19 cellular contexts compared by ENCODE assay signal in genomic region chr2:188365058-188365641, GRCh38.
DNase-seq lines count a peak whose midpoint lies in the region; ATAC-seq, FAIRE-seq and TF ChIP-seq lines count a peak whose summit lies in the region.
"Had no signal": no experiment of that assay in that cellular context is flagged by ENCODE, and none has a peak within 500 bp of the region (broad histone marks: within the 10 kb centered on the region; RNA-seq: fewer than 3 reads in every experiment).

No MANE protein-coding gene starts in this region.

- peaks cover 32 to 55% of the 10 kb centered on the region in 2 experiments for H3K79me1 ChIP-seq in IMR-90 (ENCODE audit: low read depth in 1 of 2, low read length in 2 of 2)

- no peak overlapping the region for H2BK120ac ChIP-seq in IMR-90 (ENCODE audit: low read depth, low read length)

- H3K9me3 ChIP-seq in HepG2 (ENCODE audit: low read length) (no peaks in the 10 kb centered on the region), right lobe of liver (no peaks in the 10 kb centered on the region), IMR-90 (ENCODE audit: control insufficient read depth, insufficient read depth, low read length) (no peaks in the 10 kb centered on the region)
- H3K9me3 ChIP-seq: BLaER1 treated with 17β-estradiol and CSF1 and Interleukin-3, amounts not matched to agents 10 nM and 100 nM had no signal

- TF ChIP-seq EP300 in HepG2 (IDR thresholded peaks at IDR 0.05; ENCODE audit: low read depth in 2 of 2, low read length in 2 of 2) (no peak), HepG2 (CRISPR knock-in tag; IDR thresholded peaks at IDR 0.05; ENCODE audit: borderline replicate concordance) (no peak)

- ATAC-seq in HepG2 (no peak), right lobe of liver (no peak), IMR-90 (ENCODE audit: low read depth) (no peak), sciatic nerve (no peak)
- ATAC-seq: CD8-positive, alpha-beta T cell had no signal

- H3K9me1 ChIP-seq in IMR-90 (ENCODE audit: insufficient read depth, low read length), result 0 out of 2 replicates have a peak, but pooled peaks cover 3% of the 10 kb centered on the region

- no peak overlapping the region for H4K8ac ChIP-seq in IMR-90 (ENCODE audit: low read depth in 2 of 2, low read length in 2 of 2)

- TF ChIP-seq CTCF in HepG2 (CRISPR knock-in tag; IDR thresholded peaks at IDR 0.05) (no peak), right lobe of liver (IDR thresholded peaks at IDR 0.05) (no peak), IMR-90 (conservative IDR thresholded peaks at IDR 0.05; ENCODE audit: low read depth, low read length) (no peak), VCaP (conservative IDR thresholded peaks at IDR 0.05) (no peak), nephron progenitor cell (IDR thresholded peaks at IDR 0.05) (no peak)

- in situ Hi-C loops in HepG2 (cut with HindIII; ENCODE audit: extremely low pct_ligation_motif_present, low pct_unique_long_range_greater_than_20kb) (no loop called here), IMR-90 (cut with MboI; ENCODE audit: low sequenced_read_pairs) (no loop called here)

- CTCF ChIA-PET in HepG2 (lab: Yijun Ruan, JAX; ENCODE audit: low intra/inter-chr PET ratio, low total read pairs), result no interaction called here
- CTCF ChIA-PET in IMR-90 (lab: Yijun Ruan, JAX), result no interaction called here

- H2AFZ ChIP-seq in HepG2 (ENCODE audit: low read length) (no peak overlapping the region), IMR-90 (replicated peaks; ENCODE audit: low read length, poor library complexity) (no peak overlapping the region)

- H3K4me3 ChIP-seq in HepG2 (replicated peaks in 1 of 3; ENCODE audit: insufficient read depth in 1 of 3, low read depth in 2 of 3, low read length in 3 of 3) (no peak overlapping the region), right lobe of liver (no peak overlapping the region), IMR-90 (ENCODE audit: insufficient read depth, low read depth, low read length) (no peak overlapping the region)
- H3K4me3 ChIP-seq: BLaER1 treated with 17β-estradiol and CSF1 and Interleukin-3, amounts not matched to agents 10 nM and 100 nM had no signal

- H3K36me3 Mint-ChIP-seq in nephron progenitor cell (ENCODE audit: low read depth), result no peaks in the 10 kb centered on the region
- H3K36me3 Mint-ChIP-seq: CD8-positive, alpha-beta T cell had no signal

- H3K4me3 Mint-ChIP-seq in nephron progenitor cell, result no peak overlapping the region
- H3K4me3 Mint-ChIP-seq: B cell; CD8-positive, alpha-beta T cell had no signal

- no peak for FAIRE-seq in HepG2 (lab: Jason Lieb, UNC)
- FAIRE-seq: GM12892, GM18507 had no signal

- no peak for TF ChIP-seq RAD21 in HepG2 (CRISPR knock-in tag; IDR thresholded peaks at IDR 0.05)
- TF ChIP-seq RAD21 in IMR-90 (IDR thresholded peaks at IDR 0.05; ENCODE audit: low read length), result no peak

- no peak overlapping the region for H3K4ac ChIP-seq in IMR-90 (ENCODE audit: low read depth, low read length)

- no peak overlapping the region for H4K91ac ChIP-seq in IMR-90 (ENCODE audit: insufficient read depth, low read depth, low read length)

- H2AK9ac ChIP-seq in IMR-90 (replicated peaks; ENCODE audit: low read depth, low read length, poor library complexity), result no peak overlapping the region

- no peak overlapping the region for H3K18ac ChIP-seq in IMR-90 (ENCODE audit: low read depth, low read length)

- H4K20me1 ChIP-seq in HepG2 (ENCODE audit: insufficient read depth, low read length) (no peaks in the 10 kb centered on the region), IMR-90 (ENCODE audit: insufficient read depth, low read length) (no peaks in the 10 kb centered on the region; the same call in 1 of the 2 replicates)
- H4K20me1 ChIP-seq: BLaER1 treated with 17β-estradiol and CSF1 and Interleukin-3, amounts not matched to agents 10 nM and 100 nM had no signal

- BruUV-seq in HepG2 (replicated peaks; lab: Mats Ljungman, UMichigan), result no TSS peak
- no TSS peak for BruUV-seq in IMR-90 (replicated peaks; lab: Mats Ljungman, UMichigan)

- no peaks in the 10 kb centered on the region for H3K27me3 Mint-ChIP-seq in nephron progenitor cell (ENCODE audit: low read depth, poor library complexity)
- H3K27me3 Mint-ChIP-seq: B cell had no signal

- no peaks in the 10 kb centered on the region for H3K9me3 Mint-ChIP-seq in nephron progenitor cell

- H3K4me1 ChIP-seq in HepG2 (ENCODE audit: insufficient read depth, low read length) (no peaks in the 10 kb centered on the region), right lobe of liver (no peaks in the 10 kb centered on the region), IMR-90 (ENCODE audit: control insufficient read depth, insufficient read depth, low read length) (no peaks in the 10 kb centered on the region)
- H3K4me1 ChIP-seq: BLaER1 treated with 17β-estradiol and CSF1 and Interleukin-3, amounts not matched to agents 10 nM and 100 nM had no signal

- DNase-seq in HepG2 (ENCODE audit: low spot score), result no peak
- DNase-seq in right lobe of liver, result no peak
- DNase-seq in IMR-90, result no peak
- no peak for DNase-seq in nephron progenitor cell
- no peak for DNase-seq in iPS-NIHi11 (ENCODE audit: low spot score)
- DNase-seq in LoVo (ENCODE audit: low spot score), result no peak
- DNase-seq in sciatic nerve (ENCODE audit: low spot score), result no peak
- DNase-seq: 8988T; CD8-positive, alpha-beta T cell; DMS 273 treated with DMSO at 0.1 percent for 48 hours; DMS79; GDM1; GOT3; H7 had no signal

- no peak for TF ChIP-seq POLR2A in HepG2 (IDR thresholded peaks at IDR 0.05; ENCODE audit: insufficient read depth in 1 of 2, low read depth in 2 of 2, low read length in 2 of 2)
- TF ChIP-seq POLR2A in right lobe of liver (IDR thresholded peaks at IDR 0.05), result no peak
- no peak for TF ChIP-seq POLR2A in IMR-90 (IDR thresholded peaks at IDR 0.05; ENCODE audit: low read depth, low read length)

- no peak overlapping the region; the same call in 1 of the 2 replicates for H3K23ac ChIP-seq in IMR-90 (ENCODE audit: low read depth, low read length)

- H3K14ac ChIP-seq in IMR-90 (replicated peaks; ENCODE audit: low read depth, low read length), result no peak overlapping the region

- dilution Hi-C loops in IMR-90 (cut with HindIII; ENCODE audit: low sequenced_read_pairs, unreplicated experiment), result no loop called here

- H2BK15ac ChIP-seq in IMR-90 (ENCODE audit: low read depth, low read length), result no peak overlapping the region

- no peaks in the 10 kb centered on the region for H3K79me2 ChIP-seq in HepG2 (ENCODE audit: insufficient read depth, low read length)

- H3K56ac ChIP-seq in IMR-90 (ENCODE audit: extremely low read depth, insufficient read depth, low read length), result no peak overlapping the region

- POLR2A ChIA-PET in HepG2 (lab: Yijun Ruan, JAX) (no interaction called here), IMR-90 (lab: Charles Lee; ENCODE audit: unreplicated experiment) (no interaction called here)

- no peak overlapping the region for H3K27ac ChIP-seq in HepG2 (ENCODE audit: extremely low read length, insufficient read depth, low read length)
- no peak overlapping the region for H3K27ac ChIP-seq in right lobe of liver
- H3K27ac ChIP-seq in IMR-90 (ENCODE audit: insufficient read depth, low read length), result no peak overlapping the region
- H3K27ac ChIP-seq in VCaP, result peak overlapping the region; percentile 67
- H3K27ac ChIP-seq: BLaER1 treated with 17β-estradiol and CSF1 and Interleukin-3, amounts not matched to agents 10 nM and 100 nM had no signal

- intact Hi-C loops in HepG2 (cut with micrococcal nuclease; ENCODE audit: unreplicated experiment), result loop anchor here (5.0 kb wide), 1 partner anchor 73 kb away; the partner anchor contains the start of gene GULP1
- intact Hi-C loops in right lobe of liver (cut with DNase I), result no loop called here
- intact Hi-C loops in IMR-90 (cut with micrococcal nuclease), result loop anchor here (5.0 to 10.0 kb wide), 2 partner anchors 73 to 760 kb away; partner anchors contain the start of gene GULP1
- intact Hi-C loops in sciatic nerve (cut with DNase I), result no loop called here

- H2BK5ac ChIP-seq in IMR-90 (ENCODE audit: low read depth, low read length, poor library complexity, severe bottlenecking), result no peak overlapping the region

- H4K5ac ChIP-seq in IMR-90 (ENCODE audit: low read depth, low read length), result no peak overlapping the region

- H2BK20ac ChIP-seq in IMR-90 (ENCODE audit: low read depth, low read length), result no peak overlapping the region

- no peaks in the 10 kb centered on the region for H3K27me3 ChIP-seq in HepG2 (ENCODE audit: control insufficient read depth in 1 of 2, insufficient read depth in 2 of 2, low read length in 2 of 2)
- no peaks in the 10 kb centered on the region for H3K27me3 ChIP-seq in right lobe of liver
- H3K27me3 ChIP-seq in IMR-90 (ENCODE audit: control insufficient read depth, insufficient read depth, low read length), result no peaks in the 10 kb centered on the region
- H3K27me3 ChIP-seq: BLaER1 treated with 17β-estradiol and CSF1 and Interleukin-3, amounts not matched to agents 10 nM and 100 nM had no signal

- peaks cover 12% of the 10 kb centered on the region for H3K4me1 Mint-ChIP-seq in nephron progenitor cell
- H3K4me1 Mint-ChIP-seq: B cell had no signal

- H3K4me2 ChIP-seq in HepG2 (ENCODE audit: low read depth, low read length) (no peak overlapping the region), IMR-90 (ENCODE audit: low read depth, low read length) (no peak overlapping the region)
- H3K4me2 ChIP-seq: BLaER1 treated with 17β-estradiol and CSF1 and Interleukin-3, amounts not matched to agents 10 nM and 100 nM had no signal

- no peak overlapping the region for H2AK5ac ChIP-seq in IMR-90 (ENCODE audit: low read depth, low read length)

- H3K9ac ChIP-seq in HepG2 (ENCODE audit: insufficient read depth, low read depth, low read length) (no peak overlapping the region), IMR-90 (ENCODE audit: low read depth, low read length) (no peak overlapping the region)
- H3K9ac ChIP-seq: BLaER1 treated with 17β-estradiol and CSF1 and Interleukin-3, amounts not matched to agents 10 nM and 100 nM had no signal

- H3K27ac Mint-ChIP-seq in nephron progenitor cell, result peak overlapping the region; percentile 3
- H3K27ac Mint-ChIP-seq: B cell; CD8-positive, alpha-beta T cell had no signal

- H3K36me3 ChIP-seq in HepG2 (replicated peaks in 1 of 2; ENCODE audit: control insufficient read depth in 1 of 2, insufficient read depth in 2 of 2, low read length in 2 of 2), result no peaks in the 10 kb centered on the region
- no peaks in the 10 kb centered on the region for H3K36me3 ChIP-seq in right lobe of liver
- no peaks in the 10 kb centered on the region for H3K36me3 ChIP-seq in IMR-90 (ENCODE audit: control insufficient read depth, insufficient read depth, low read length)
- H3K36me3 ChIP-seq: BLaER1 treated with 17β-estradiol and CSF1 and Interleukin-3, amounts not matched to agents 10 nM and 100 nM had no signal

TF ChIP-seq in HepG2, 621 proteins besides CTCF, POLR2A, EP300 and RAD21 (continues in another document):
- TF ChIP-seq MAFF (IDR thresholded peaks at IDR 0.05; ENCODE audit: low read depth, low read length), result peak; percentile 86
- TF ChIP-seq KMT2B (CRISPR knock-in tag; IDR thresholded peaks at IDR 0.05), result no peak
- TF ChIP-seq SMARCC2 (IDR thresholded peaks at IDR 0.05), result no peak

TF ChIP-seq in IMR-90, 13 proteins besides CTCF, POLR2A, EP300 and RAD21:
- TF ChIP-seq MAFK (IDR thresholded peaks at IDR 0.05; ENCODE audit: low read depth, low read length) (peak; percentile 75), MXI1 (IDR thresholded peaks at IDR 0.05; ENCODE audit: borderline replicate concordance, low read depth, low read length) (no peak)

Comparison
In these comparisons a context has a peak if more than half of its experiments do, and no peak if none do; other contexts are left out.
1. intact Hi-C loops: an anchor here in HepG2 (5.0 kb wide) and IMR-90 (5.0 to 10.0 kb wide); none called in right lobe of liver and sciatic nerve.